11 cellular contexts compared by ENCODE assay signal in the genomic region with DNA sequence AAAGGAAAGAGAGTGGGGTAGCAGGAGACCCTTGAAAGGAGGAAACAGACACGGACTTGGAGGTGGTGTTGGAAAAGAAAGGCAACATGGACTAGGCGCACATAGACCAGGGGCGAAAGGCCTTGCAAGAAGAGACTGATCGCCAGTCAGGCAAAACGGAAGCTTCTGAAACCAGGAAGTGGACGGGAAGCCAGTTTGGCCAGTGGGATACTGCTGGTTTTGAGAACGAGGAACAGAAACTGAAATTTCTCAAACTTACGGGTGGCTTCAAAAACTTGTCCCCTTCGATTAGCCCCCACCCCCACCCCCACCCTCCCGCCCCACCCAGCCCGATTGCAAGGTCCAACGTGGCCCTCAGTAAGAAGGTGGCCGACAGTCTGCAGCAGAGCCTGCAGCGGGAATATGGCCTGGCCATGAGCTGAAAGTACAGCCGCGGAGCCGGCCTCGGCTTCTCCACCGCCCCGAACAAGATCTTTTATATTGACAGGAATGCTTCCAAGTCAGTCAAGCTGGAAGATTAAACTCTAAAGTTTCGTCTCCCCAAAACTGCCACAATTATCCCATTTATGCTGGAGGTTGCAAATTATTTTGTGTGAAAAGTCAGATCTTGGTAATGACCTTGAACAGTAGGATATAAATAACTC.
"Had no signal": no experiment of that assay in that cellular context is flagged by ENCODE, and none has a peak within 500 bp of the region (broad histone marks: within the 10 kb centered on the region; RNA-seq: fewer than 3 reads in every experiment).

No MANE protein-coding gene starts in this region.

- H3K4me3 ChIP-seq: esophagus muscularis mucosa, mucosa of descending colon, tibial nerve had no signal

- H3K4me1 Mint-ChIP-seq: activated CD4-positive, alpha-beta T cell treated with anti-CD3 and anti-CD28 coated beads, Interleukin-2, amount 10 ng/mL, durations not matched to agents 24 days and 14 days; activated naive CD8-positive, alpha-beta T cell treated with anti-CD3 and anti-CD28 coated beads, Interleukin-2, amount 50 U/mL, for 24 hours; naive thymus-derived CD8-positive, alpha-beta T cell; stimulated activated effector memory CD8-positive, alpha-beta T cell treated with anti-CD3 and anti-CD28 coated beads, Interleukin-12 subunit alpha, Interleukin-12 subunit beta, amount 100 ng/mL, for 72 hours had no signal

- H3K9me3 Mint-ChIP-seq: activated CD4-positive, alpha-beta T cell treated with anti-CD3 and anti-CD28 coated beads, Interleukin-2, amount 10 ng/mL, durations not matched to agents 24 days and 14 days had no signal

- DNase-seq: activated CD4-positive, alpha-beta T cell treated with anti-CD3 and anti-CD28 coated beads, Interleukin-2, amount 10 ng/mL, durations not matched to agents 24 days and 14 days; activated naive CD4-positive, alpha-beta T cell treated with Interleukin-2 at 50 U/mL for 16 hours; activated naive CD8-positive, alpha-beta T cell treated with anti-CD3 and anti-CD28 coated beads, Interleukin-2, amount 50 U/mL, for 24 hours; naive thymus-derived CD8-positive, alpha-beta T cell; T-helper 9 cell; WERI-Rb-1 had no signal

- H3K36me3 ChIP-seq: esophagus muscularis mucosa, tibial nerve, WERI-Rb-1 had no signal

- ATAC-seq: activated naive CD8-positive, alpha-beta T cell treated with anti-CD3 and anti-CD28 coated beads, Interleukin-2, amount 50 U/mL, for 24 hours; mucosa of descending colon; naive thymus-derived CD8-positive, alpha-beta T cell; right cardiac atrium; stimulated activated effector memory CD8-positive, alpha-beta T cell treated with anti-CD3 and anti-CD28 coated beads, Interleukin-12 subunit alpha, Interleukin-12 subunit beta, amount 100 ng/mL, for 72 hours had no signal

- H3K27ac ChIP-seq: esophagus muscularis mucosa, tibial nerve, WERI-Rb-1 had no signal

- H3K36me3 Mint-ChIP-seq: stimulated activated effector memory CD8-positive, alpha-beta T cell treated with anti-CD3 and anti-CD28 coated beads, Interleukin-12 subunit alpha, Interleukin-12 subunit beta, amount 100 ng/mL, for 72 hours had no signal

- H3K27me3 ChIP-seq: esophagus muscularis mucosa, tibial nerve had no signal

- H3K27me3 Mint-ChIP-seq: activated CD4-positive, alpha-beta T cell treated with anti-CD3 and anti-CD28 coated beads, Interleukin-2, amount 10 ng/mL, durations not matched to agents 24 days and 14 days had no signal

- H3K4me3 Mint-ChIP-seq: activated CD4-positive, alpha-beta T cell treated with anti-CD3 and anti-CD28 coated beads, Interleukin-2, amount 10 ng/mL, durations not matched to agents 24 days and 14 days; activated naive CD8-positive, alpha-beta T cell treated with anti-CD3 and anti-CD28 coated beads, Interleukin-2, amount 50 U/mL, for 24 hours; naive thymus-derived CD8-positive, alpha-beta T cell; stimulated activated effector memory CD8-positive, alpha-beta T cell treated with anti-CD3 and anti-CD28 coated beads, Interleukin-12 subunit alpha, Interleukin-12 subunit beta, amount 100 ng/mL, for 72 hours had no signal

- H3K4me1 ChIP-seq: esophagus muscularis mucosa, tibial nerve had no signal

- H3K27ac Mint-ChIP-seq: activated CD4-positive, alpha-beta T cell treated with anti-CD3 and anti-CD28 coated beads, Interleukin-2, amount 10 ng/mL, durations not matched to agents 24 days and 14 days; activated naive CD8-positive, alpha-beta T cell treated with anti-CD3 and anti-CD28 coated beads, Interleukin-2, amount 50 U/mL, for 24 hours; naive thymus-derived CD8-positive, alpha-beta T cell; stimulated activated effector memory CD8-positive, alpha-beta T cell treated with anti-CD3 and anti-CD28 coated beads, Interleukin-12 subunit alpha, Interleukin-12 subunit beta, amount 100 ng/mL, for 72 hours had no signal

- H3K9me3 ChIP-seq: mucosa of descending colon had no signal
